In genomic region chr3:193910886-193911738, GRCh38 we compare ENCODE assay signal across 13 cellular contexts.
DNase-seq lines count a peak whose midpoint lies in the region; ATAC-seq, FAIRE-seq and TF ChIP-seq lines count a peak whose summit lies in the region.
"Had no signal": no experiment of that assay in that cellular context is flagged by ENCODE, and none has a peak within 500 bp of the region (broad histone marks: within the 10 kb centered on the region; RNA-seq: fewer than 3 reads in every experiment).

No MANE protein-coding gene starts in this region.

- H3K4me3 Mint-ChIP-seq in activated CD4-positive, alpha-beta T cell treated with anti-CD3 and anti-CD28 coated beads for 36 hours, result peak overlapping the region; percentile 26

- FAIRE-seq in bronchial epithelial cell (lab: Jason Lieb, UNC), result no peak
- FAIRE-seq: A204.1, pancreas had no signal

- intact Hi-C loops in activated CD4-positive, alpha-beta T cell treated with anti-CD3 and anti-CD28 coated beads for 36 hours (cut with DNase I, micrococcal nuclease), result no loop called here
- intact Hi-C loops in sciatic nerve (cut with DNase I), result no loop called here

- peak overlapping the region; percentile 89 for H3K27ac Mint-ChIP-seq in activated CD4-positive, alpha-beta T cell treated with anti-CD3 and anti-CD28 coated beads for 36 hours

- no peaks in the 10 kb centered on the region for H3K27me3 ChIP-seq in bronchial epithelial cell (ENCODE audit: control insufficient read depth, insufficient read depth, low read length)
- H3K27me3 ChIP-seq: breast epithelium, pancreas, testis had no signal

- no peaks in the 10 kb centered on the region for H3K36me3 ChIP-seq in bronchial epithelial cell (ENCODE audit: control insufficient read depth, insufficient read depth, low read length)
- H3K36me3 ChIP-seq: breast epithelium, pancreas had no signal

- H3K4me3 ChIP-seq in NB4 (ENCODE audit: low read depth, low read length) (peak overlapping the region; percentile 0), bronchial epithelial cell (ENCODE audit: low read depth, low read length) (no peak overlapping the region)
- H3K4me3 ChIP-seq: breast epithelium, pancreas, testis had no signal

- TF ChIP-seq POLR2A in NB4 (IDR thresholded peaks at IDR 0.05; ENCODE audit: extremely low read depth, insufficient read length), result no peak

- H3K36me3 Mint-ChIP-seq in activated CD4-positive, alpha-beta T cell treated with anti-CD3 and anti-CD28 coated beads for 36 hours (ENCODE audit: low read depth), result peaks cover 2% of the 10 kb centered on the region

- peaks cover 34% of the 10 kb centered on the region for H3K4me1 Mint-ChIP-seq in activated CD4-positive, alpha-beta T cell treated with anti-CD3 and anti-CD28 coated beads for 36 hours

- H3K9me3 Mint-ChIP-seq in activated CD4-positive, alpha-beta T cell treated with anti-CD3 and anti-CD28 coated beads for 36 hours (ENCODE audit: low read depth), result peaks cover 9% of the 10 kb centered on the region

- no peaks in the 10 kb centered on the region for H3K27me3 Mint-ChIP-seq in activated CD4-positive, alpha-beta T cell treated with anti-CD3 and anti-CD28 coated beads for 36 hours

- ATAC-seq in activated CD4-positive, alpha-beta T cell treated with anti-CD3 and anti-CD28 coated beads for 36 hours, result peak; percentile 76
- ATAC-seq in sciatic nerve (peak; percentile 59), GM18867 (IDR thresholded peaks at IDR 0.05; ENCODE audit: unreplicated experiment) (no peak)

- CTCF ChIA-PET in activated CD4-positive, alpha-beta T cell treated with anti-CD3 and anti-CD28 coated beads for 36 hours (lab: Charles Lee), result interaction anchor here (0.7 to 1.1 kb wide), 3 partner anchors 35 to 130 kb away, joined by 3 read pairs; no protein-coding TSS in a partner anchor

- POLR2A ChIA-PET in activated CD4-positive, alpha-beta T cell treated with anti-CD3 and anti-CD28 coated beads for 36 hours (lab: Charles Lee), result no interaction called here

- TF ChIP-seq CTCF in NB4 (IDR thresholded peaks at IDR 0.05; ENCODE audit: low read depth, low read length) (no peak), bronchial epithelial cell (IDR thresholded peaks at IDR 0.05; ENCODE audit: insufficient read depth, low read length, severe bottlenecking) (no peak)

- DNase-seq in activated CD4-positive, alpha-beta T cell treated with anti-CD3 and anti-CD28 coated beads for 36 hours, result peak; percentile 54
- DNase-seq in activated CD4-positive, alpha-beta T cell treated with anti-CD3 and anti-CD28 coated beads, Interleukin-2, amount 50 U/mL, for 48 hours, result no peak
- DNase-seq in NB4 (ENCODE audit: low read depth) (peak; percentile 87), bronchial epithelial cell (ENCODE audit: low read depth) (peak; percentile 49), sciatic nerve (ENCODE audit: low spot score) (no peak), HK-2 (ENCODE audit: unreplicated experiment) (no peak), AG08396 (ENCODE audit: low spot score) (no peak)
- DNase-seq: activated CD8-positive, alpha-beta memory T cell treated with anti-CD3 and anti-CD28 coated beads, Interleukin-2, amount 50 U/mL, for 48 hours; pancreas; testis had no signal

Comparison
In these comparisons a context has a peak if more than half of its experiments do, and no peak if none do; other contexts are left out.
1. DNase-seq: peak in activated CD4-positive, alpha-beta T cell treated with anti-CD3 and anti-CD28 coated beads for 36 hours (single experiment), NB4 (single experiment) and bronchial epithelial cell (single experiment); none in activated CD4-positive, alpha-beta T cell treated with anti-CD3 and anti-CD28 coated beads, Interleukin-2, amount 50 U/mL, for 48 hours (0 of 2), sciatic nerve (single experiment), HK-2 (single experiment) and AG08396 (single experiment).